ENCODE assay signal across 8 cellular contexts in genomic region chr10:132685121-132685891, GRCh38.
A peak's percentile ranks its signal among the peaks of the same experiment; 100 is the strongest.
DNase-seq lines count a peak whose midpoint lies in the region; ATAC-seq and TF ChIP-seq lines count a peak whose summit lies in the region.

No MANE protein-coding gene starts in this region.

- H3K4me3 ChIP-seq in right cardiac atrium (ENCODE audit: low read length) (no peak overlapping the region), MM.1S (ENCODE audit: low read length) (no peak overlapping the region)

- H3K79me2 ChIP-seq in MM.1S (ENCODE audit: low read length), result no peaks in the 10 kb centered on the region

- peaks cover 17% of the 10 kb centered on the region for H3K36me3 Mint-ChIP-seq in activated B cell treated with CpG ODN at 0.5 μM for 24 hours (ENCODE audit: low read depth)
- H3K36me3 Mint-ChIP-seq in stimulated activated effector memory CD8-positive, alpha-beta T cell treated with anti-CD3 and anti-CD28 coated beads, Interleukin-12 subunit alpha, Interleukin-12 subunit beta, amount 100 ng/mL, for 72 hours, result no peaks in the 10 kb centered on the region

- no peaks in the 10 kb centered on the region for H3K27me3 Mint-ChIP-seq in activated B cell treated with CpG ODN at 0.5 μM for 24 hours

- no peaks in the 10 kb centered on the region for H3K9me3 Mint-ChIP-seq in activated B cell treated with CpG ODN at 0.5 μM for 24 hours
- no peaks in the 10 kb centered on the region for H3K9me3 Mint-ChIP-seq in stimulated activated effector memory CD8-positive, alpha-beta T cell treated with anti-CD3 and anti-CD28 coated beads, Interleukin-12 subunit alpha, Interleukin-12 subunit beta, amount 100 ng/mL, for 72 hours

- peak; percentile 88 for ATAC-seq in activated B cell treated with CpG ODN at 0.5 μM for 24 hours (ENCODE audit: low read depth)
- ATAC-seq in right cardiac atrium, result peak; percentile 91 to 94
- peak; percentile 43 for ATAC-seq in stimulated activated effector memory CD8-positive, alpha-beta T cell treated with anti-CD3 and anti-CD28 coated beads, Interleukin-12 subunit alpha, Interleukin-12 subunit beta, amount 100 ng/mL, for 72 hours
- no peak for ATAC-seq in HG02938 (IDR thresholded peaks at IDR 0.05; ENCODE audit: unreplicated experiment)

- H4K20me1 ChIP-seq in MM.1S (ENCODE audit: insufficient read depth, low read length), result no peaks in the 10 kb centered on the region

- intact Hi-C loops in activated B cell treated with CpG ODN at 0.5 μM for 24 hours (cut with micrococcal nuclease), result no loop called here
- intact Hi-C loops in right cardiac atrium (cut with DNase I), result no loop called here

- no peaks in the 10 kb centered on the region for H3K9me2 ChIP-seq in MM.1S (replicated peaks; ENCODE audit: insufficient read depth, low read length)

- TF ChIP-seq CTCF in activated B cell treated with CpG ODN at 0.5 μM for 24 hours (IDR thresholded peaks at IDR 0.05) (no peak), MM.1S (IDR thresholded peaks at IDR 0.05; ENCODE audit: low read length) (no peak)

- no peak overlapping the region for H3K4me2 ChIP-seq in MM.1S (ENCODE audit: low read depth, low read length)

- H3K9ac ChIP-seq in MM.1S (ENCODE audit: low read length), result no peak overlapping the region

- no peaks in the 10 kb centered on the region for H3K27me3 ChIP-seq in right cardiac atrium (ENCODE audit: control insufficient read depth, insufficient read depth)
- H3K27me3 ChIP-seq in MM.1S (replicated peaks; ENCODE audit: insufficient read depth, low read length), result no peaks in the 10 kb centered on the region

- peak; percentile 54 for DNase-seq in activated effector memory CD4-positive, alpha-beta T cell treated with anti-CD3 and anti-CD28 coated beads, Interleukin-2, amount 50 U/mL, for 16 hours
- no peak for DNase-seq in activated effector memory CD4-positive, alpha-beta T cell treated with Interleukin-2 at 50 U/mL for 16 hours
- peak; percentile 28 for DNase-seq in activated B cell treated with CpG ODN at 0.5 μM for 24 hours
- DNase-seq in right cardiac atrium, result peak; percentile 84 to 91 (median 90)
- no peak for DNase-seq in stimulated activated effector memory CD8-positive, alpha-beta T cell treated with anti-CD3 and anti-CD28 coated beads, Interleukin-12 subunit alpha, Interleukin-12 subunit beta, amount 100 ng/mL, for 72 hours (ENCODE audit: low spot score in 2 of 2)
- DNase-seq in MM.1S, result no peak
- DNase-seq in dedifferentiated amniotic fluid mesenchymal stem cell (ENCODE audit: extremely low spot score), result no peak

- no peak overlapping the region for H2AFZ ChIP-seq in MM.1S (ENCODE audit: low read length)

- H3K4me1 Mint-ChIP-seq in activated B cell treated with CpG ODN at 0.5 μM for 24 hours, result peaks cover 27% of the 10 kb centered on the region
- H3K4me1 Mint-ChIP-seq in stimulated activated effector memory CD8-positive, alpha-beta T cell treated with anti-CD3 and anti-CD28 coated beads, Interleukin-12 subunit alpha, Interleukin-12 subunit beta, amount 100 ng/mL, for 72 hours, result peaks cover 31% of the 10 kb centered on the region

- peak overlapping the region; percentile 58 for H3K4me3 Mint-ChIP-seq in activated B cell treated with CpG ODN at 0.5 μM for 24 hours
- no peak overlapping the region for H3K4me3 Mint-ChIP-seq in stimulated activated effector memory CD8-positive, alpha-beta T cell treated with anti-CD3 and anti-CD28 coated beads, Interleukin-12 subunit alpha, Interleukin-12 subunit beta, amount 100 ng/mL, for 72 hours

- H3K4me1 ChIP-seq in right cardiac atrium (ENCODE audit: control insufficient read depth, insufficient read depth, low read length) (peaks cover 13% of the 10 kb centered on the region), MM.1S (ENCODE audit: low read length) (no peaks in the 10 kb centered on the region)

- no peak overlapping the region for H3K27ac Mint-ChIP-seq in activated B cell treated with CpG ODN at 0.5 μM for 24 hours
- peak overlapping the region; percentile 60 for H3K27ac Mint-ChIP-seq in stimulated activated effector memory CD8-positive, alpha-beta T cell treated with anti-CD3 and anti-CD28 coated beads, Interleukin-12 subunit alpha, Interleukin-12 subunit beta, amount 100 ng/mL, for 72 hours

- CTCF ChIA-PET in activated B cell treated with CpG ODN at 0.5 μM for 24 hours (lab: Charles Lee), result interaction anchor here (1.2 to 1.4 kb wide), 2 partner anchors 30 to 239 kb away, joined by 3 to 4 read pairs; no protein-coding TSS in a partner anchor

- H3F3A ChIP-seq in MM.1S (ENCODE audit: insufficient read depth, low read length), result no peaks in the 10 kb centered on the region

- POLR2A ChIA-PET in activated B cell treated with CpG ODN at 0.5 μM for 24 hours (lab: Charles Lee), result no interaction called here

- peak overlapping the region; percentile 86 for H3K27ac ChIP-seq in right cardiac atrium (ENCODE audit: low read length)
- no peak overlapping the region for H3K27ac ChIP-seq in MM.1S (ENCODE audit: low read length)

- 47% methylated on average over 32 of the region's 32 CpGs for WGBS in right cardiac atrium

- H3K36me3 ChIP-seq in MM.1S (replicated peaks; ENCODE audit: insufficient read depth, low read length), result no peaks in the 10 kb centered on the region

- H3K9me3 ChIP-seq in right cardiac atrium (ENCODE audit: control insufficient read depth, low read length) (no peaks in the 10 kb centered on the region), MM.1S (replicated peaks; ENCODE audit: insufficient read depth, low read length) (no peaks in the 10 kb centered on the region)

Comparison
In these comparisons a context has a peak if more than half of its experiments do, and no peak if none do; other contexts are left out.
1. DNase-seq: peak in activated effector memory CD4-positive, alpha-beta T cell treated with anti-CD3 and anti-CD28 coated beads, Interleukin-2, amount 50 U/mL, for 16 hours (single experiment), activated B cell treated with CpG ODN at 0.5 μM for 24 hours (single experiment) and right cardiac atrium (3 of 3); none in activated effector memory CD4-positive, alpha-beta T cell treated with Interleukin-2 at 50 U/mL for 16 hours (single experiment), stimulated activated effector memory CD8-positive, alpha-beta T cell treated with anti-CD3 and anti-CD28 coated beads, Interleukin-12 subunit alpha, Interleukin-12 subunit beta, amount 100 ng/mL, for 72 hours (0 of 2), MM.1S (single experiment) and dedifferentiated amniotic fluid mesenchymal stem cell (single experiment).